ENCODE assay signal across 2 cellular contexts in the genomic region with DNA sequence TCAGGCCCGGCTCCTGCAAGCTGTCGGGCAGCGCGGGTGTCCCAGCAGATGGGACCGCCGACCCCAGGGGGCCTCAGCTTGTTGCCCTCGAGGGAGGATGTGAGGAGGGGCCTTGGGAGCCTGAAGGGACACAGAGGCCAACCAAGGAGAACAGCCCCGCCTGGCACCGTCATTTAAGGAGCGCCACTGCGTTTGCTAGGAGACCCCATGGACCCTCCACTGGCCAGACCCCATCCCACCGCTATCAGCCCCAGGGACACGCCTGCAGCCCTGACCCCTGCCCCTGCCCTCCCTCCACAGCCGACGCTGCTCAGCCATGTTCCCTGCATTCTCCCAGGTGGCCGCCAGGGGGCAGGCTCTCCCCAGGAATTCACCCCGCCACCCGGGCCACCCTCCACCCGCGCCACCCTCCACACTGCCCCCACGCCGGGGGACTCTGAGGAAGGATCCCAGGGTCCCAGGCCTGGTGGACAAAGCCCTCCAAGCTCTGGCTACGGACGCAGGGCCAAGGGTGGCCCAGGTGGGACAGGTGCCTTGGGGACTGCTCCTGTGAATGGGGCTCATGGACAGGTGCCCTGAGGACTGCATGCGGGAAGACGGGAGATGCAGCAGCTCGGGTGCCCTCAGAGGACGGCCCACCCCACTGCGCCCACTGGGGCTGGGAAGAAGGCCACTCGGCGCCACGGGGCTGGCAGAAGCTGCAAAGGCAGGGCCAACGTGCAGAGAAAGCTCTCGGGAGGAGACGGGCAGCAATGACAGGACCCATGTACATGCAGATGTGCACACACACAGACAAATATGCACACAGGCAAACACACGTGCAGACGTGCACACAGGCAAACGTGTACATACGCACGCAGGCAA.
TF ChIP-seq lines count a peak whose summit lies in the region.

No MANE protein-coding gene starts in this region.

TF ChIP-seq in A549, 52 proteins besides CTCF, POLR2A, EP300 and RAD21:
- TF ChIP-seq, protein P1, sequence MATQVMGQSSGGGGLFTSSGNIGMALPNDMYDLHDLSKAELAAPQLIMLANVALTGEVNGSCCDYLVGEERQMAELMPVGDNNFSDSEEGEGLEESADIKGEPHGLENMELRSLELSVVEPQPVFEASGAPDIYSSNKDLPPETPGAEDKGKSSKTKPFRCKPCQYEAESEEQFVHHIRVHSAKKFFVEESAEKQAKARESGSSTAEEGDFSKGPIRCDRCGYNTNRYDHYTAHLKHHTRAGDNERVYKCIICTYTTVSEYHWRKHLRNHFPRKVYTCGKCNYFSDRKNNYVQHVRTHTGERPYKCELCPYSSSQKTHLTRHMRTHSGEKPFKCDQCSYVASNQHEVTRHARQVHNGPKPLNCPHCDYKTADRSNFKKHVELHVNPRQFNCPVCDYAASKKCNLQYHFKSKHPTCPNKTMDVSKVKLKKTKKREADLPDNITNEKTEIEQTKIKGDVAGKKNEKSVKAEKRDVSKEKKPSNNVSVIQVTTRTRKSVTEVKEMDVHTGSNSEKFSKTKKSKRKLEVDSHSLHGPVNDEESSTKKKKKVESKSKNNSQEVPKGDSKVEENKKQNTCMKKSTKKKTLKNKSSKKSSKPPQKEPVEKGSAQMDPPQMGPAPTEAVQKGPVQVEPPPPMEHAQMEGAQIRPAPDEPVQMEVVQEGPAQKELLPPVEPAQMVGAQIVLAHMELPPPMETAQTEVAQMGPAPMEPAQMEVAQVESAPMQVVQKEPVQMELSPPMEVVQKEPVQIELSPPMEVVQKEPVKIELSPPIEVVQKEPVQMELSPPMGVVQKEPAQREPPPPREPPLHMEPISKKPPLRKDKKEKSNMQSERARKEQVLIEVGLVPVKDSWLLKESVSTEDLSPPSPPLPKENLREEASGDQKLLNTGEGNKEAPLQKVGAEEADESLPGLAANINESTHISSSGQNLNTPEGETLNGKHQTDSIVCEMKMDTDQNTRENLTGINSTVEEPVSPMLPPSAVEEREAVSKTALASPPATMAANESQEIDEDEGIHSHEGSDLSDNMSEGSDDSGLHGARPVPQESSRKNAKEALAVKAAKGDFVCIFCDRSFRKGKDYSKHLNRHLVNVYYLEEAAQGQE (IDR thresholded peaks at IDR 0.05), result no peak
- TF ChIP-seq CBX2 (IDR thresholded peaks at IDR 0.05; ENCODE audit: borderline replicate concordance, low read depth) (no peak), SMC3 (IDR thresholded peaks at IDR 0.05) (peak; percentile 77), PHF8 (IDR thresholded peaks at IDR 0.05; ENCODE audit: borderline replicate concordance, low read depth) (no peak)
TF ChIP-seq in A549: peak in this region for 1.

TF ChIP-seq in SK-N-SH, 30 proteins besides CTCF, POLR2A, EP300 and RAD21:
- TF ChIP-seq YY1 (IDR thresholded peaks at IDR 0.05; ENCODE audit: low read depth) (0 out of 2 replicates have a peak, but pooled peaks have one; percentile 39), SMC3 (IDR thresholded peaks at IDR 0.05; ENCODE audit: low read depth, low read length) (peak; percentile 77)
- TF ChIP-seq, protein P1 (IDR thresholded peaks at IDR 0.05; ENCODE audit: low read depth, low read length), result no peak
- TF ChIP-seq, protein P2, sequence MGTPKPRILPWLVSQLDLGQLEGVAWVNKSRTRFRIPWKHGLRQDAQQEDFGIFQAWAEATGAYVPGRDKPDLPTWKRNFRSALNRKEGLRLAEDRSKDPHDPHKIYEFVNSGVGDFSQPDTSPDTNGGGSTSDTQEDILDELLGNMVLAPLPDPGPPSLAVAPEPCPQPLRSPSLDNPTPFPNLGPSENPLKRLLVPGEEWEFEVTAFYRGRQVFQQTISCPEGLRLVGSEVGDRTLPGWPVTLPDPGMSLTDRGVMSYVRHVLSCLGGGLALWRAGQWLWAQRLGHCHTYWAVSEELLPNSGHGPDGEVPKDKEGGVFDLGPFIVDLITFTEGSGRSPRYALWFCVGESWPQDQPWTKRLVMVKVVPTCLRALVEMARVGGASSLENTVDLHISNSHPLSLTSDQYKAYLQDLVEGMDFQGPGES (IDR thresholded peaks at IDR 0.05; ENCODE audit: low read depth, low read length), result no peak
- TF ChIP-seq, protein P3, sequence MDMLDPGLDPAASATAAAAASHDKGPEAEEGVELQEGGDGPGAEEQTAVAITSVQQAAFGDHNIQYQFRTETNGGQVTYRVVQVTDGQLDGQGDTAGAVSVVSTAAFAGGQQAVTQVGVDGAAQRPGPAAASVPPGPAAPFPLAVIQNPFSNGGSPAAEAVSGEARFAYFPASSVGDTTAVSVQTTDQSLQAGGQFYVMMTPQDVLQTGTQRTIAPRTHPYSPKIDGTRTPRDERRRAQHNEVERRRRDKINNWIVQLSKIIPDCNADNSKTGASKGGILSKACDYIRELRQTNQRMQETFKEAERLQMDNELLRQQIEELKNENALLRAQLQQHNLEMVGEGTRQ (IDR thresholded peaks at IDR 0.05; ENCODE audit: borderline replicate concordance, low read depth, low read length), result no peak
